Comparison of ENCODE assay signal across 27 cellular contexts in genomic region chr2:177992992-177993391, GRCh38.
"Had no signal": no experiment of that assay in that cellular context is flagged by ENCODE, and none has a peak within 500 bp of the region (broad histone marks: within the 10 kb centered on the region; RNA-seq: fewer than 3 reads in every experiment).

No MANE protein-coding gene starts in this region.

- ATAC-seq: activated CD8-positive, alpha-beta T cell treated with anti-CD3 and anti-CD28 coated beads, Interleukin-2, amount 10 ng/mL, durations not matched to agents 7 days and 5 days; K562 had no signal

- H2AFZ ChIP-seq: PC-9 had no signal

- H3K27me3 ChIP-seq: ascending aorta, cardiac muscle cell, MG63 had no signal

- H3K4me2 ChIP-seq: PC-9 had no signal

- H3K4me3 ChIP-seq: ascending aorta, cardiac muscle cell, K562, MG63, PC-9 had no signal

- H3K9me3 ChIP-seq: ascending aorta, MG63 had no signal

- H3K27ac ChIP-seq: ascending aorta, cardiac muscle cell, PC-9 had no signal

- H3K4me1 ChIP-seq: ascending aorta had no signal

- DNase-seq: activated CD4-positive, alpha-beta T cell treated with anti-CD3 and anti-CD28 coated beads, Interleukin-2, amount 10 ng/mL, durations not matched to agents 7 days and 5 days; activated CD4-positive, alpha-beta T cell treated with anti-CD3 and anti-CD28 coated beads, Interleukin-2, amount 50 U/mL, for 48 hours; activated CD8-positive, alpha-beta T cell treated with anti-CD3 and anti-CD28 coated beads, Interleukin-2, amount 10 ng/mL, durations not matched to agents 7 days and 5 days; activated gamma-delta T cell; activated naive CD4-positive, alpha-beta T cell treated with Interleukin-2 at 50 U/mL for 16 hours; activated naive CD8-positive, alpha-beta T cell treated with anti-CD3 and anti-CD28 coated beads, Interleukin-2, amount 10 ng/mL, durations not matched to agents 7 days and 5 days; activated T-cell treated with anti-CD3 and anti-CD28 coated beads, Interleukin-2, amount 50 U/mL, for 24 hours; amygdala; MG63; NCI-H1048; NCI-H1105 treated with DMSO at 0.1 percent for 48 hours; NCI-H1436; NCI-H1694; NCI-H2029; NCI-H2171; NCI-H510A; NCI-H526; NCI-H748 treated with DMSO at 0.1 percent for 48 hours; PC-9; Right ventricle myocardium superior; SW 1271; T-helper 1 cell; T-helper 2 cell; T-helper 9 cell had no signal

- H3K36me3 ChIP-seq: ascending aorta, cardiac muscle cell, MG63 had no signal
